In the genomic region with DNA sequence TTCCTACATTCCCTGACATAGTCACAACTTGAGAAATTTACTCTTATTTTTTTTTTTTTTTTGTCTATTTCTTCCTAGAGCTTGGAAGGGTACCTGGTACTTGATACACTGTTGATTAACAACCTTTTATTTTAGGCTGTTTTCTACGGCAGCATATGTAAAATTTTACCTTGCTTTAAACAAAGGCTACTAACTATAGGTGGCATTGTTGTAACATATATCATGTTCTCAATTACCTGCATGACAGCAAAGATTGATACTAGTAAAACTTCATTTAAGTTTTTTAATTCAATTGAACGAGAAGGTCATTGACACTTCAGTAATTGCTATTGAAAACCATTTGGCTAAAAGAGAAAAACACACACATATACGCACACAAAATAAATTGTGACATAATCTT, we compare ENCODE assay signal across 15 cellular contexts.
DNase-seq lines count a peak whose midpoint lies in the region; ATAC-seq and TF ChIP-seq lines count a peak whose summit lies in the region.
"Had no signal": no experiment of that assay in that cellular context is flagged by ENCODE, and none has a peak within 500 bp of the region (broad histone marks: within the 10 kb centered on the region; RNA-seq: fewer than 3 reads in every experiment).

No MANE protein-coding gene starts in this region.

- DNase-seq in ACHN (peak; percentile 10), GM13977 (ENCODE audit: low spot score) (no peak), PC-9 (no peak), epithelial cell of prostate (ENCODE audit: low read depth, low spot score) (no peak)
- DNase-seq in activated effector memory CD4-positive, alpha-beta T cell treated with Interleukin-2 at 50 U/mL for 16 hours = no peak
- no peak for DNase-seq in stimulated activated naive CD4-positive, alpha-beta T cell treated with Interleukin-2 at 50 U/mL for 16 hours (lab: John Stamatoyannopoulos, UW)
- DNase-seq: BE2C; CD8-positive, alpha-beta memory T cell; H9; NCI-H1436; NCI-H2081; NCI-H345; NCI-H774; SIG-M5 had no signal

- H3K27ac ChIP-seq in PC-9 (no peak overlapping the region), epithelial cell of prostate (peak overlapping the region; percentile 66)

- no peak for ATAC-seq in GM19351 (IDR thresholded peaks at IDR 0.05; ENCODE audit: unreplicated experiment)

- no peaks in the 10 kb centered on the region for H3K27me3 ChIP-seq in PC-9 (ENCODE audit: insufficient read depth, low read depth)
- H3K27me3 ChIP-seq: BE2C had no signal

- no TSS peak for BruUV-seq in PC-9 (replicated peaks; lab: Mats Ljungman, UMichigan)

- H3K36me3 ChIP-seq in PC-9 (ENCODE audit: low read depth) = no peaks in the 10 kb centered on the region
- H3K36me3 ChIP-seq: BE2C had no signal

- H3K9me3 ChIP-seq in PC-9 (ENCODE audit: insufficient read depth, low read depth) = no peaks in the 10 kb centered on the region
- H3K9me3 ChIP-seq: BE2C had no signal

- in situ Hi-C loops in ACHN (cut with HindIII; ENCODE audit: low pct_ligation_motif_present, low pct_unique_long_range_greater_than_20kb, low sequenced_read_pairs) (no loop called here), GM13977 (cut with MboI; ENCODE audit: low pct_unique_long_range_greater_than_20kb, low sequenced_read_pairs, unreplicated experiment) (no loop called here)

- intact Hi-C loops in PC-9 (cut with micrococcal nuclease; ENCODE audit: unreplicated experiment) = loop anchor here (2.0 kb wide), 1 partner anchor 1209 kb away; no protein-coding TSS in a partner anchor

- H4K20me1 ChIP-seq in PC-9 (ENCODE audit: insufficient read depth) = no peaks in the 10 kb centered on the region

- H3K9me2 ChIP-seq in PC-9 (ENCODE audit: insufficient read depth) = no peaks in the 10 kb centered on the region

- no peaks in the 10 kb centered on the region for H3F3A ChIP-seq in PC-9 (ENCODE audit: insufficient read depth, low read depth)

- POLR2A ChIA-PET in PC-9 (lab: Charles Lee; ENCODE audit: unreplicated experiment) = no interaction called here

- no peaks in the 10 kb centered on the region for H3K79me2 ChIP-seq in PC-9 (ENCODE audit: low read depth)

- CTCF ChIA-PET in PC-9 (lab: Charles Lee) = no interaction called here

- no peak overlapping the region for H3K4me3 ChIP-seq in PC-9

- H3K4me1 ChIP-seq in PC-9 (replicated peaks; ENCODE audit: insufficient read depth) = no peaks in the 10 kb centered on the region
- H3K4me1 ChIP-seq: BE2C had no signal

- no peak overlapping the region for H2AFZ ChIP-seq in PC-9

- H3K4me2 ChIP-seq in PC-9 = no peak overlapping the region

- peak; percentile 9 for TF ChIP-seq CTCF in GM13977 (IDR thresholded peaks at IDR 0.05; ENCODE audit: extremely low read depth, insufficient read depth, missing control alignments)
- TF ChIP-seq CTCF in PC-9 (conservative IDR thresholded peaks at IDR 0.05) = peak; percentile 28; the same call in 1 of the 2 replicates
